In genomic region chr21:36551731-36552457, GRCh38 we compare ENCODE assay signal across 14 cellular contexts.
DNase-seq lines count a peak whose midpoint lies in the region; ATAC-seq and TF ChIP-seq lines count a peak whose summit lies in the region.
"Had no signal": no experiment of that assay in that cellular context is flagged by ENCODE, and none has a peak within 500 bp of the region (broad histone marks: within the 10 kb centered on the region; RNA-seq: fewer than 3 reads in every experiment).

No MANE protein-coding gene starts in this region.

- H3K9me3 ChIP-seq in vagina (no peaks in the 10 kb centered on the region), right lobe of liver (no peaks in the 10 kb centered on the region)

- TF ChIP-seq CTCF in foreskin fibroblast (IDR thresholded peaks at IDR 0.05; ENCODE audit: low read depth, low read length) (no peak), vagina (IDR thresholded peaks at IDR 0.05) (no peak), right lobe of liver (IDR thresholded peaks at IDR 0.05) (no peak), brain microvascular endothelial cell (IDR thresholded peaks at IDR 0.05; ENCODE audit: low read depth, low read length, missing control alignments) (no peak)

- ATAC-seq in left cardiac atrium (peak; percentile 41 to 74), Right ventricle myocardium inferior (no peak), right lobe of liver (no peak)

- H3K4me3 ChIP-seq in foreskin fibroblast (ENCODE audit: low read depth in 1 of 2, low read length in 2 of 2) = no peak overlapping the region
- H3K4me3 ChIP-seq in vagina = no peak overlapping the region
- H3K4me3 ChIP-seq in right lobe of liver = no peak overlapping the region
- H3K4me3 ChIP-seq in brain microvascular endothelial cell (ENCODE audit: low read depth, low read length) = no peak overlapping the region
- H3K4me3 ChIP-seq: heart left ventricle had no signal

- H3K27me3 ChIP-seq in vagina = no peaks in the 10 kb centered on the region
- H3K27me3 ChIP-seq in right lobe of liver = no peaks in the 10 kb centered on the region
- H3K27me3 ChIP-seq in brain microvascular endothelial cell (replicated peaks) = peaks cover 14% of the 10 kb centered on the region

- peaks cover 24% of the 10 kb centered on the region for H3K4me1 ChIP-seq in vagina
- peaks cover 0 to 7% (median 2%) of the 10 kb centered on the region in 4 donors for H3K4me1 ChIP-seq in right lobe of liver

- POLR2A ChIA-PET in HEK293T (lab: Yijun Ruan, JAX) = no interaction called here

- H3K27ac ChIP-seq in vagina (peak overlapping the region; percentile 45), right lobe of liver (no peak overlapping the region), brain microvascular endothelial cell (no peak overlapping the region)
- H3K27ac ChIP-seq: heart left ventricle had no signal

- intact Hi-C loops in left cardiac atrium (cut with DNase I) = no loop called here
- intact Hi-C loops in Right ventricle myocardium inferior (cut with DNase I) = no loop called here
- intact Hi-C loops in vagina (cut with DNase I) = no loop called here
- intact Hi-C loops in right lobe of liver (cut with DNase I) = no loop called here

- H3K36me3 ChIP-seq in vagina (no peaks in the 10 kb centered on the region), right lobe of liver (no peaks in the 10 kb centered on the region), brain microvascular endothelial cell (replicated peaks) (no peaks in the 10 kb centered on the region)
- H3K36me3 ChIP-seq: heart left ventricle had no signal

- in situ Hi-C loops in brain microvascular endothelial cell (cut with HindIII; ENCODE audit: low pct_ligation_motif_present, low sequenced_read_pairs) = no loop called here

- WGBS in right lobe of liver (ENCODE audit: insufficient coverage, low coverage, low lambda C conversion rate, missing lambda C conversion rate) = 60% methylated on average over 10 of the region's 10 CpGs

- TF ChIP-seq POLR2A in vagina (IDR thresholded peaks at IDR 0.05) (no peak), right lobe of liver (IDR thresholded peaks at IDR 0.05) (no peak)

- DNase-seq in left cardiac atrium (no peak), Right ventricle myocardium inferior (ENCODE audit: missing footprints) (no peak), SKM-1 treated with dmso at 0.1 percent for 144 hours (lab: John Stamatoyannopoulos, UW; ENCODE audit: unreplicated experiment) (peak; percentile 3), foreskin fibroblast (peak; percentile 81 to 87), vagina (ENCODE audit: extremely low spot score in 2 of 2) (peak in 1 of 2 donors; percentile 84), right lobe of liver (no peak), HEK293T (ENCODE audit: extremely low spot score) (no peak), brain microvascular endothelial cell (no peak)
- DNase-seq: activated naive CD4-positive, alpha-beta T cell treated with anti-CD3 and anti-CD28 coated beads, Interleukin-2, amount 10 ng/mL, durations not matched to agents 7 days and 5 days; heart left ventricle; mammary epithelial cell; NCI-H1417 treated with DMSO at 0.1 percent for 48 hours; NK-92 treated with Interleukin-12 subunit alpha and Interleukin-12 subunit beta, amount 100 ng/mL, for 24 hours; posterior cingulate gyrus had no signal

- CTCF ChIA-PET in HEK293T (lab: Yijun Ruan, JAX) = no interaction called here

TF ChIP-seq in HEK293T, 16 proteins besides CTCF, POLR2A, EP300 and RAD21:
- TF ChIP-seq FOXK2 (IDR thresholded peaks at IDR 0.05) (no peak), SUZ12 (IDR thresholded peaks at IDR 0.05) (no peak), TARDBP (IDR thresholded peaks at IDR 0.05) (no peak), ELF4 (IDR thresholded peaks at IDR 0.05) (no peak), FOXA1 (IDR thresholded peaks at IDR 0.05) (no peak), SP1 (IDR thresholded peaks at IDR 0.05) (no peak), ZNF384 (IDR thresholded peaks at IDR 0.05) (no peak), BHLHE40 (IDR thresholded peaks at IDR 0.05; ENCODE audit: borderline replicate concordance) (no peak), ARNT (IDR thresholded peaks at IDR 0.05) (no peak), LEF1 (IDR thresholded peaks at IDR 0.05; ENCODE audit: borderline replicate concordance) (no peak), NFRKB (IDR thresholded peaks at IDR 0.05) (no peak)

Comparison
In these comparisons a context has a peak if more than half of its experiments do, and no peak if none do; other contexts are left out.
1. ATAC-seq: peak in left cardiac atrium (2 of 2); none in Right ventricle myocardium inferior (single experiment) and right lobe of liver (0 of 4).
2. DNase-seq: peak in SKM-1 treated with dmso at 0.1 percent for 144 hours (single experiment) and foreskin fibroblast (2 of 2); none in left cardiac atrium (single experiment), Right ventricle myocardium inferior (single experiment), right lobe of liver (0 of 3), HEK293T (single experiment) and brain microvascular endothelial cell (single experiment).